8 cellular contexts compared by ENCODE assay signal in the genomic region with DNA sequence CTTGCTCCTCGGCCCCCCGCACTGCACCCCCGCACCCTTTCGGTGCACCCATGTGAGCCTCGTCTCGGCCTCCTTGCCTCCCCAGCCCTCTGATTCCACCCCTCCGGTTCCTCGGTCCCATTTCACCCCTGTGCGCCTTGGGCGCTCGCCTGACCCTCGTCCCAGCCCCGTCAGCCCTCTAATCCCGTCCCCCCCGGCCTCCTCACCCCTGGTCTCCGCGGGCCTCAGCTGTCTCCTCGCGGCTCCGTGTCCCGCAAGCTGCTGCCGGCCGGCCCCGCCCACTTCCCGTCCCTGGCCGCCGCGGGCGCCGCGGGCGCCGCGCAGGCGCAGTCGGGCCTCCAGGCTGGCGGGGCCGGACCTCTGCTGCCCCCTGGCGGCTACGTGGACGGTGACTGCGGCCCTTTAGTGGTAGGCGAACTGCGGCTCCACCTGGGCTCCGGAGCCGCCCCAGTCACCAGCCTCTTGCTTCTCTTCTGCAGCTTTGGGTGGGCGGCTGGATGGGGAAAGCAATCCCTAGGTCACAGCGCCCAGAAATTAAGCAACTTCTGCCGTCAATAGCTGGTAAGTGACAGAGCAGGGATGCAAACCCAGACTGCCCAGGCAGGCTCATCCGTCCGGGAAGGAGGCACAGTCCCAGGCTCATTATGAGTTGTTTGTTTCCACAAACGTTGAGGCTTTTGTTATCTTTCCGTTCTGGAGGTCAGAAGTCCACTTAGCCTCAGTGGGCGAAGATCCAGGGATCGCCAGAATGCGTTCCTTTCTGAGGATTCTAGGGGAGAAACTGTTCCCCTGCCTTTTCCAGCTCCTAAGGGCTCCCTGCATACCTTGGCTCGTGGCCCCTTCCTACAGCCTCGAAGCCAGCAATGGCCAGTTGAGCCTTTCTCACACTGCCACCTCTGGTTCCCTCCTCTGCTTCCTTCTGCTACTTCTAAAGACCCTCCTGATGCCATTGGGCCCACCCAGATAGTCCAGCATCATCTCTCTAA. TPM values are rescaled to one million over a fixed set of nuclear protein-coding genes. Genes with fewer than 3 reads are reported as not detected.
A peak's percentile ranks its signal among the peaks of the same experiment; 100 is the strongest.
DNase-seq lines count a peak whose midpoint lies in the region; ATAC-seq and TF ChIP-seq lines count a peak whose summit lies in the region.

PPM1F (minus strand) TSS at position 263 of the 986 bp plus-strand sequence. CDS start 6,800 bp downstream, outside the sequence.

- TF ChIP-seq CTCF in left lung (IDR thresholded peaks at IDR 0.05): peak; percentile 87 to 92

- H3K27me3 ChIP-seq in left lung: no peaks in the 10 kb centered on the region

- H3K4me3 ChIP-seq in left lung: peak within 1 kb of the TSS; percentile 59 to 75

- H3K4me1 ChIP-seq in left lung: peaks cover 8 to 48% of the 10 kb centered on the region in 2 donors

- peaks cover 0 to 3% of the 10 kb centered on the region in 2 donors for H3K36me3 ChIP-seq in left lung

- intact Hi-C loops in left lung (cut with DNase I): no loop called here

- DNase-seq in NCI-H1417 (lab: John Stamatoyannopoulos, UW) (peak; percentile 65 to 74 (median 72)), NCI-H1417 treated with DMSO at 0.1 percent for 48 hours (lab: John Stamatoyannopoulos, UW) (no peak), NCI-H510A treated with DMSO at 0.1 percent for 48 hours (lab: John Stamatoyannopoulos, UW) (peak; percentile 70), dedifferentiated amniotic fluid mesenchymal stem cell (ENCODE audit: extremely low spot score) (peak; percentile 64), left lung (peak; percentile 86 to 99)
- DNase-seq in activated CD4-positive, alpha-beta T cell treated with anti-CD3 and anti-CD28 coated beads, Interleukin-2, amount 50 U/mL, for 1 hour: peak; percentile 91
- peak; percentile 93 for DNase-seq in stimulated activated CD4-positive, alpha-beta T cell treated with anti-CD3 and anti-CD28 coated beads, Interleukin-2, amount 100 ng/mL, for 24 hours

- ATAC-seq in HG03045 (IDR thresholded peaks at IDR 0.05; ENCODE audit: unreplicated experiment) (peak; percentile 65), left lung (peak; percentile 93)

- peak within 1 kb of the TSS; percentile 19 to 98 for H3K27ac ChIP-seq in left lung

- no peaks in the 10 kb centered on the region for H3K9me3 ChIP-seq in left lung

RNA-seq across cellular contexts. Expression of gene PPM1F, which starts in this region (rescaled TPM):
- 10 to 100 TPM; 31.0 to 55.8 TPM for total RNA-seq in left lung
